1 cellular context compared by ENCODE assay signal in genomic region chr2:218033208-218033589, GRCh38.
TF ChIP-seq lines count a peak whose summit lies in the region.

No MANE protein-coding gene starts in this region.

TF ChIP-seq in GM23338, 12 proteins besides CTCF, POLR2A, EP300 and RAD21 (continued from another document):
- TF ChIP-seq ZNF462 (CRISPR knock-in tag; IDR thresholded peaks at IDR 0.05) = no peak
- no peak for TF ChIP-seq CREB1 (CRISPR knock-in tag; IDR thresholded peaks at IDR 0.05; ENCODE audit: low read depth)
- no peak for TF ChIP-seq JUNB (IDR thresholded peaks at IDR 0.05; ENCODE audit: unreplicated experiment)
